ENCODE assay signal across 8 cellular contexts in genomic region chr22:41925783-41926460, GRCh38. TPM values are rescaled to one million over a fixed set of nuclear protein-coding genes. Genes with fewer than 3 reads are reported as not detected.
A peak's percentile ranks its signal among the peaks of the same experiment; 100 is the strongest.
DNase-seq lines count a peak whose midpoint lies in the region; ATAC-seq and TF ChIP-seq lines count a peak whose summit lies in the region.

No MANE protein-coding gene starts in this region.

- ATAC-seq in IMR-90 (ENCODE audit: low read depth), result peak; percentile 91

- H3K18ac ChIP-seq in IMR-90 (ENCODE audit: low read depth, low read length), result no peak overlapping the region

- no peak overlapping the region for H3K23ac ChIP-seq in IMR-90 (ENCODE audit: low read depth, low read length)

- no peak overlapping the region for H3K27ac ChIP-seq in IMR-90 (ENCODE audit: insufficient read depth, low read length)
- H3K27ac ChIP-seq in VCaP, result peak overlapping the region; percentile 10; the same call in 1 of the 2 replicates
- no peak overlapping the region for H3K27ac ChIP-seq in mammary epithelial cell (ENCODE audit: insufficient read depth, low read depth, low read length)
- H3K27ac ChIP-seq in liver (ENCODE audit: low read depth in 1 of 2, low read length in 2 of 2), result no peak overlapping the region

- TF ChIP-seq CTCF in IMR-90 (conservative IDR thresholded peaks at IDR 0.05; ENCODE audit: low read depth, low read length) (peak; percentile 74), VCaP (conservative IDR thresholded peaks at IDR 0.05) (peak; percentile 96), mammary epithelial cell (conservative IDR thresholded peaks at IDR 0.05 in 1 of 2, IDR thresholded peaks at IDR 0.05 in 1 of 2; ENCODE audit: extremely low read depth in 1 of 2, insufficient read depth in 1 of 2, low read depth in 1 of 2, low read length in 2 of 2) (peak; percentile 60 to 68), liver (IDR thresholded peaks at IDR 0.05; ENCODE audit: low read depth, low read length, missing input control) (peak; percentile 66)

- peaks cover 23% of the 10 kb centered on the region for H3K27me3 ChIP-seq in IMR-90 (ENCODE audit: control insufficient read depth, insufficient read depth, low read length)
- H3K27me3 ChIP-seq in mammary epithelial cell (ENCODE audit: insufficient read depth, low read length), result peaks cover 4% of the 10 kb centered on the region
- H3K27me3 ChIP-seq in liver (ENCODE audit: control insufficient read depth in 4 of 4, insufficient read depth in 4 of 4, low read length in 3 of 4), result peaks cover 0 to 3% (median 0%) of the 10 kb centered on the region in 4 donors

- H2BK20ac ChIP-seq in IMR-90 (ENCODE audit: low read depth, low read length), result no peak overlapping the region

- H4K8ac ChIP-seq in IMR-90 (ENCODE audit: low read depth in 2 of 2, low read length in 2 of 2), result no peak overlapping the region

- no peak for TF ChIP-seq POLR2A in IMR-90 (IDR thresholded peaks at IDR 0.05; ENCODE audit: low read depth, low read length)

- H2AFZ ChIP-seq in IMR-90 (replicated peaks; ENCODE audit: low read length, poor library complexity), result peak overlapping the region; percentile 84
- peak overlapping the region; percentile 58 for H2AFZ ChIP-seq in mammary epithelial cell (ENCODE audit: low read depth, low read length)

- no peaks in the 10 kb centered on the region for H3K79me1 ChIP-seq in IMR-90 (ENCODE audit: low read depth in 1 of 2, low read length in 2 of 2)

- H3K36me3 ChIP-seq in IMR-90 (ENCODE audit: control insufficient read depth, insufficient read depth, low read length) (no peaks in the 10 kb centered on the region), mammary epithelial cell (ENCODE audit: insufficient read depth, low read length) (no peaks in the 10 kb centered on the region), liver (ENCODE audit: control insufficient read depth in 4 of 4, insufficient read depth in 3 of 4, low read depth in 1 of 4, low read length in 3 of 4) (no peaks in the 10 kb centered on the region)

- no peak overlapping the region for H2AK5ac ChIP-seq in IMR-90 (ENCODE audit: low read depth, low read length)

- no peak overlapping the region for H3K9ac ChIP-seq in IMR-90 (ENCODE audit: low read depth, low read length)
- no peak overlapping the region for H3K9ac ChIP-seq in mammary epithelial cell (ENCODE audit: insufficient read depth, low read length)
- H3K9ac ChIP-seq in liver (ENCODE audit: low read depth in 1 of 2, low read length in 2 of 2), result no peak overlapping the region

- WGBS in IMR-90 (ENCODE audit: extremely low coverage in 2 of 2, insufficient read length in 1 of 2), 2 experiments, result 3% methylated on average over 18 of the region's 48 CpGs; no CpG with 5 or more reads in 1 of the 2 experiments
- WGBS in mammary epithelial cell (ENCODE audit: low coverage, missing lambda C conversion rate), result 32% methylated on average over 11 of the region's 48 CpGs
- WGBS in liver, result 6% methylated on average over 47 of the region's 48 CpGs

- peak overlapping the region; percentile 29 for H3K4me3 ChIP-seq in IMR-90 (ENCODE audit: insufficient read depth, low read depth, low read length)
- peak overlapping the region in 2 of 3 experiments; percentile 24 to 37 for H3K4me3 ChIP-seq in mammary epithelial cell (replicated peaks in 1 of 3; ENCODE audit: insufficient read depth in 1 of 3, low read depth in 2 of 3, low read length in 3 of 3)
- H3K4me3 ChIP-seq in liver (ENCODE audit: low read depth in 1 of 3, low read length in 3 of 3), result peak overlapping the region in 2 of 3 donors; percentile 11 to 50

- H3K9me3 ChIP-seq in IMR-90 (ENCODE audit: control insufficient read depth, insufficient read depth, low read length) (no peaks in the 10 kb centered on the region), mammary epithelial cell (replicated peaks; ENCODE audit: insufficient read depth, low read length) (no peaks in the 10 kb centered on the region), liver (ENCODE audit: control insufficient read depth in 4 of 4, low read length in 3 of 4) (no peaks in the 10 kb centered on the region)

- dilution Hi-C loops in IMR-90 (cut with HindIII; ENCODE audit: low sequenced_read_pairs, unreplicated experiment) (no loop called here), mammary epithelial cell (cut with HindIII; ENCODE audit: low sequenced_read_pairs) (no loop called here)

- no peaks in the 10 kb centered on the region for H3K9me1 ChIP-seq in IMR-90 (ENCODE audit: insufficient read depth, low read length)

- no peak overlapping the region for H3K4ac ChIP-seq in IMR-90 (ENCODE audit: low read depth, low read length)

- H2AK9ac ChIP-seq in IMR-90 (replicated peaks; ENCODE audit: low read depth, low read length, poor library complexity), result peak overlapping the region; percentile 70

- BruUV-seq in IMR-90 (replicated peaks; lab: Mats Ljungman, UMichigan) (no TSS peak), mammary epithelial cell (replicated peaks; lab: Mats Ljungman, UMichigan) (no TSS peak)

- intact Hi-C loops in IMR-90 (cut with micrococcal nuclease), result no loop called here
- intact Hi-C loops in mammary epithelial cell (cut with micrococcal nuclease), result loop anchor here (5.0 kb wide), 1 partner anchor 179 kb away; no protein-coding TSS in a partner anchor

- DNase-seq in SIG-M5 treated with dmso at 0.1 percent for 504 hours (lab: John Stamatoyannopoulos, UW; ENCODE audit: unreplicated experiment) (peak; percentile 46), SIG-M5 (lab: John Stamatoyannopoulos, UW) (no peak), IMR-90 (peak; percentile 34), mammary epithelial cell (no peak), HT-29 (ENCODE audit: low spot score) (no peak)
- DNase-seq in stimulated activated CD8-positive, alpha-beta memory T cell treated with anti-CD3 and anti-CD28 coated beads, Interleukin-15, amount 100 ng/mL, for 4 hours (ENCODE audit: low read depth in 2 of 2), result peak; percentile 56 to 60

- no peak overlapping the region for H2BK5ac ChIP-seq in IMR-90 (ENCODE audit: low read depth, low read length, poor library complexity, severe bottlenecking)

- H3K14ac ChIP-seq in IMR-90 (replicated peaks; ENCODE audit: low read depth, low read length), result no peak overlapping the region

- CTCF ChIA-PET in IMR-90 (lab: Yijun Ruan, JAX) (interaction anchor here (0.6 to 2.4 kb wide), 5 partner anchors 9 to 229 kb away, joined by 3 to 7 read pairs (median 5); partner anchors contain the start of gene CENPM), mammary epithelial cell (lab: Charles Lee; ENCODE audit: low non-redundant PET) (interaction anchor here (0.5 to 0.8 kb wide), 7 partner anchors 9 to 265 kb away, joined by 3 to 20 read pairs (median 6); partner anchors contain the start of gene NDUFA6)

- no peak overlapping the region for H2BK120ac ChIP-seq in IMR-90 (ENCODE audit: low read depth, low read length)

- H3K4me1 ChIP-seq in IMR-90 (ENCODE audit: control insufficient read depth, insufficient read depth, low read length) (no peaks in the 10 kb centered on the region), mammary epithelial cell (ENCODE audit: insufficient read depth, low read length) (peaks cover 7% of the 10 kb centered on the region), liver (ENCODE audit: control insufficient read depth in 4 of 4, insufficient read depth in 4 of 4, low read length in 3 of 4) (peaks cover 3 to 8% (median 6%) of the 10 kb centered on the region in 4 donors)

- no peak overlapping the region for H4K5ac ChIP-seq in IMR-90 (ENCODE audit: low read depth, low read length)

- H3K4me2 ChIP-seq in IMR-90 (ENCODE audit: low read depth, low read length) (peak overlapping the region; percentile 14; the same call in 1 of the 2 replicates), mammary epithelial cell (ENCODE audit: insufficient read depth, low read depth, low read length) (peak overlapping the region; percentile 79)

- TF ChIP-seq RAD21 in IMR-90 (IDR thresholded peaks at IDR 0.05; ENCODE audit: low read length) (peak; percentile 29; the same call in 1 of the 2 replicates), liver (IDR thresholded peaks at IDR 0.05) (peak in 1 of 2 donors; percentile 26)

- H2BK15ac ChIP-seq in IMR-90 (ENCODE audit: low read depth, low read length), result no peak overlapping the region

- POLR2A ChIA-PET in IMR-90 (lab: Charles Lee; ENCODE audit: unreplicated experiment), result no interaction called here

- H3K56ac ChIP-seq in IMR-90 (ENCODE audit: extremely low read depth, insufficient read depth, low read length), result no peak overlapping the region

- in situ Hi-C loops in IMR-90 (cut with MboI; ENCODE audit: low sequenced_read_pairs) (no loop called here), mammary epithelial cell (cut with MboI; ENCODE audit: low sequenced_read_pairs in 2 of 2) (no loop called here)

- no peaks in the 10 kb centered on the region for H4K20me1 ChIP-seq in IMR-90 (ENCODE audit: insufficient read depth, low read length)
- no peaks in the 10 kb centered on the region for H4K20me1 ChIP-seq in mammary epithelial cell (ENCODE audit: insufficient read depth, low read length)

- no peaks in the 10 kb centered on the region for H3K79me2 ChIP-seq in mammary epithelial cell (ENCODE audit: insufficient read depth, low read length)

- no peak overlapping the region for H4K91ac ChIP-seq in IMR-90 (ENCODE audit: insufficient read depth, low read depth, low read length)

RNA-seq across cellular contexts. Expression of gene TNFRSF13C, which starts 0.7 kb away (rescaled TPM):
- under 0.01 TPM in 1 of 2 replicates, not detected in the other for total RNA-seq in IMR-90 (2012; rRNA removed)
- polyA plus RNA-seq in IMR-90 (2012; rRNA removed), result 0.14 and 0.16 TPM in 2 replicates
- 0.08 and 0.09 TPM in 2 replicates for polyA plus RNA-seq in IMR-90 (2012; cell fraction: cytosol; rRNA removed)
- polyA plus RNA-seq in IMR-90 (2012; cell fraction: nucleus; rRNA removed; ENCODE audit: low replicate concordance), result 1.1 and 1.9 TPM in 2 replicates
- under 1 TPM; under 0.01 to 0.21 TPM for total RNA-seq in mammary epithelial cell
- 0.07 TPM for polyA plus RNA-seq in mammary epithelial cell
- polyA minus RNA-seq in mammary epithelial cell, result not detected
- total RNA-seq in liver, result under 1 TPM; under 0.01 to 0.37 TPM
- polyA plus RNA-seq in liver, result under 1 TPM; 0.02 to 0.26 TPM
- total RNA-seq in HT-29 (2014; rRNA removed; shearing (Covaris generic)), result 0.08 and 0.51 TPM in 2 replicates

RNA-seq across cellular contexts. Expression of gene SHISA8, which starts 11.0 kb away (rescaled TPM):
- total RNA-seq in IMR-90 (2012; rRNA removed) (not detected in 2 replicates), mammary epithelial cell (not detected), liver (not detected)
- polyA plus RNA-seq in IMR-90 (2012; rRNA removed) (not detected in 2 replicates), mammary epithelial cell (not detected), liver (not detected)
- not detected in 2 replicates for polyA plus RNA-seq in IMR-90 (2012; cell fraction: cytosol; rRNA removed)
- not detected in 2 replicates for polyA plus RNA-seq in IMR-90 (2012; cell fraction: nucleus; rRNA removed; ENCODE audit: low replicate concordance)
- polyA minus RNA-seq in mammary epithelial cell, result not detected
- total RNA-seq in HT-29 (2014; rRNA removed; shearing (Covaris generic)), result not detected in 2 replicates

RNA-seq across cellular contexts. Expression of gene CENPM, which starts 21.0 kb away (rescaled TPM):
- total RNA-seq in IMR-90 (2012; rRNA removed) (14.7 and 18.1 TPM in 2 replicates), mammary epithelial cell (10 to 100 TPM in 1 of 2 donors, under 1 TPM in 1; 0.50 to 20.0 TPM), liver (10 to 100 TPM in 1 of 2 donors, under 1 TPM in 1; 0.17 to 26.3 TPM)
- polyA plus RNA-seq in IMR-90 (2012; rRNA removed) (20.1 and 31.3 TPM in 2 replicates), mammary epithelial cell (38.2 TPM), liver (1 to 10 TPM; 1.7 to 2.9 TPM)
- 10.5 and 19.3 TPM in 2 replicates for polyA plus RNA-seq in IMR-90 (2012; cell fraction: cytosol; rRNA removed)
- 8.7 and 23.0 TPM in 2 replicates for polyA plus RNA-seq in IMR-90 (2012; cell fraction: nucleus; rRNA removed; ENCODE audit: low replicate concordance)
- 24.8 TPM for polyA minus RNA-seq in mammary epithelial cell
- total RNA-seq in HT-29 (2014; rRNA removed; shearing (Covaris generic)), result 130 and 140 TPM in 2 replicates

RNA-seq across cellular contexts. Expression of gene SEPTIN3, which starts 43.3 kb away (rescaled TPM):
- total RNA-seq in IMR-90 (2012; rRNA removed), result under 0.01 and 0.18 TPM in 2 replicates
- 0.14 and 0.15 TPM in 2 replicates for polyA plus RNA-seq in IMR-90 (2012; rRNA removed)
- polyA plus RNA-seq in IMR-90 (2012; cell fraction: cytosol; rRNA removed), result 0.02 and 0.13 TPM in 2 replicates
- polyA plus RNA-seq in IMR-90 (2012; cell fraction: nucleus; rRNA removed; ENCODE audit: low replicate concordance), result 0.12 and 0.17 TPM in 2 replicates
- 1 to 10 TPM in 1 of 2 donors, under 1 TPM in 1; 0.73 to 1.7 TPM for total RNA-seq in mammary epithelial cell
- polyA plus RNA-seq in mammary epithelial cell, result 0.70 TPM
- not detected for polyA minus RNA-seq in mammary epithelial cell
- total RNA-seq in liver, result under 1 TPM in 1 of 2 donors, not detected in 1; under 0.01 TPM
- polyA plus RNA-seq in liver, result under 1 TPM; 0.04 to 0.07 TPM
- total RNA-seq in HT-29 (2014; rRNA removed; shearing (Covaris generic)), result 0.03 TPM in 1 of 2 replicates, not detected in the other

Comparison
In these comparisons a context has a peak if more than half of its experiments do, and no peak if none do; other contexts are left out.
1. DNase-seq: peak in SIG-M5 treated with dmso at 0.1 percent for 504 hours (single experiment), IMR-90 (single experiment) and stimulated activated CD8-positive, alpha-beta memory T cell treated with anti-CD3 and anti-CD28 coated beads, Interleukin-15, amount 100 ng/mL, for 4 hours (2 of 2); none in SIG-M5 (single experiment), mammary epithelial cell (single experiment) and HT-29 (single experiment).
2. Peak in every context shown above with its lines, with median percentiles within 50 percentile points of each other: H3K4me3 ChIP-seq and CTCF ChIP-seq.